In genomic region chr6:137711929-137712328, GRCh38 we compare ENCODE assay signal across 18 cellular contexts.
"Had no signal": no experiment of that assay in that cellular context is flagged by ENCODE, and none has a peak within 500 bp of the region (broad histone marks: within the 10 kb centered on the region; RNA-seq: fewer than 3 reads in every experiment).

No MANE protein-coding gene starts in this region.

- H3K4me3 Mint-ChIP-seq: activated CD4-positive, alpha-beta memory T cell treated with anti-CD3 and anti-CD28 coated beads, Interleukin-2, amount 10 ng/mL, durations not matched to agents 7 days and 5 days; activated T-cell treated with anti-CD3 and anti-CD28 coated beads, Interleukin-2, amount 50 U/mL, for 72 hours; natural killer cell; type B pancreatic cell had no signal

- H3K36me3 Mint-ChIP-seq: natural killer cell, type B pancreatic cell had no signal

- H3K27ac Mint-ChIP-seq: activated CD4-positive, alpha-beta memory T cell treated with anti-CD3 and anti-CD28 coated beads, Interleukin-2, amount 10 ng/mL, durations not matched to agents 7 days and 5 days; progenitor cell of endocrine pancreas; type B pancreatic cell had no signal

- H3K27me3 Mint-ChIP-seq: activated CD4-positive, alpha-beta memory T cell treated with anti-CD3 and anti-CD28 coated beads, Interleukin-2, amount 10 ng/mL, durations not matched to agents 7 days and 5 days; progenitor cell of endocrine pancreas; type B pancreatic cell had no signal

- FAIRE-seq: colon had no signal

- H3K9me3 Mint-ChIP-seq: activated CD4-positive, alpha-beta memory T cell treated with anti-CD3 and anti-CD28 coated beads, Interleukin-2, amount 10 ng/mL, durations not matched to agents 7 days and 5 days; type B pancreatic cell had no signal

- DNase-seq: activated CD4-positive, alpha-beta memory T cell treated with anti-CD3 and anti-CD28 coated beads, Interleukin-2, amount 10 ng/mL, durations not matched to agents 7 days and 5 days; activated CD4-positive, alpha-beta T cell treated with anti-CD3 and anti-CD28 coated beads for 48 hours; activated CD4-positive, CD25-positive, alpha-beta regulatory T cell; activated effector memory CD4-positive, alpha-beta T cell treated with anti-CD3 and anti-CD28 coated beads, Interleukin-2, amount 50 U/mL, for 16 hours; activated naive CD4-positive, alpha-beta T cell treated with anti-CD3 and anti-CD28 coated beads, Interleukin-2, amount 50 U/mL, for 16 hours; activated T-cell treated with anti-CD3 and anti-CD28 coated beads, Interleukin-2, amount 50 U/mL, for 72 hours; adrenal gland; brain microvascular endothelial cell; caudate nucleus; effector memory CD4-positive, alpha-beta T cell; foreskin keratinocyte; lower lobe of right lung; natural killer cell; stimulated activated CD4-positive, alpha-beta T cell treated with anti-CD3 and anti-CD28 coated beads, Interleukin-4, amount 100 ng/mL, for 1 hour; stimulated activated naive CD4-positive, alpha-beta T cell treated with Interleukin-2 at 50 U/mL for 16 hours had no signal
